In the genomic region with DNA sequence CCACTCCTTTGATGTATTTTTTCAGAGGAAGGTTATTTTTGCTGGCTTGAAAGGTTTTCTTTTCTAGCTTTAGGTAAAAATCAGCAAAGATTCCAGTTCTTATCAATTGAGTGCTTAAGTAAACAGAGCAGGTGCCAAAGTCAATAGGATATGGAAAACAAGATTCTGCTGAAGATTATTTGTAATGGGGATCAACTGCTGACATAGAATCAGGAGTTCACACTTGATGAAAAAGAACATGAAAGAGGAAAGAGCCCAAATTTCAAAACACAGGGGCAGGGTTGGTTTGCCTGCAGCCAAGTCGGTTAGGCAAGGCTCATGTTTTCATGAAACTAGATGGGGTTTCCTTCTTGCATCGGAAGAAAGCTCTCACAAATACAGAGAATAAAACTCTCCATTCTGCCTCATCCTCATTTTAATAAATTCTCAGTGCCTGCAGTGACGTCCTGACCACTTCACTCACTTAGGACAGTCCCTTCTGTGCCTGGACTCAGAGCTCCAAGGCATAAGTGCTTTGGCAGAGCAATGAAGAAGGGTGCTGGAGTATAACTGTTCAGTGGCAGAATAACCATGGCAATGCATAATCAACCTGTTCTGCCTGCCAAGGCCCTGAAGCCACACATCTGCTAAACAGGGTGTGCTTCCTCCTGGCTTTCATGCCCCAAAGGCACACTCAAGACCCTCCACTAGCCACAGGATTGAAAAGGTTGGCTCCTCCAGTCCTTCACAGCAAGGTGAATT, we compare ENCODE assay signal across 18 cellular contexts.
DNase-seq lines count a peak whose midpoint lies in the region; ATAC-seq and TF ChIP-seq lines count a peak whose summit lies in the region.
"Had no signal": no experiment of that assay in that cellular context is flagged by ENCODE, and none has a peak within 500 bp of the region (broad histone marks: within the 10 kb centered on the region; RNA-seq: fewer than 3 reads in every experiment).

No MANE protein-coding gene starts in this region.

- WGBS in spleen, 5 donors, result 46 to 77% (median 63%) methylated on average over 3 of the region's 3 CpGs

- no peak for TF ChIP-seq POLR2A in spleen (IDR thresholded peaks at IDR 0.05)

- H3K36me3 ChIP-seq in spleen, result no peaks in the 10 kb centered on the region

- no peak for TF ChIP-seq CTCF in spleen (IDR thresholded peaks at IDR 0.05 in 8 of 11, conservative IDR thresholded peaks at IDR 0.05 in 3 of 11)

- peaks cover 0 to 79% (median 21%) of the 10 kb centered on the region in 6 donors for H3K4me1 ChIP-seq in spleen

- intact Hi-C loops in spleen (cut with DNase I; ENCODE audit: low total_unique reads), result no loop called here

- DNase-seq in DMS53 (lab: John Stamatoyannopoulos, UW), result peak; percentile 15
- no peak for DNase-seq in DMS53 treated with DMSO at 0.1 percent for 48 hours (lab: John Stamatoyannopoulos, UW; ENCODE audit: unreplicated experiment)
- DNase-seq in NCI-H2029 treated with DMSO at 0.1 percent for 48 hours (lab: John Stamatoyannopoulos, UW), result peak; percentile 43
- DNase-seq in left lobe of liver (ENCODE audit: low spot score), result no peak
- no peak for DNase-seq in spleen
- no peak for DNase-seq in Kasumi-1 (lab: John Stamatoyannopoulos, UW)
- DNase-seq: 8988T; activated CD4-positive, alpha-beta memory T cell treated with anti-CD3 and anti-CD28 coated beads for 36 hours; activated naive CD8-positive, alpha-beta T cell treated with anti-CD3 and anti-CD28 coated beads, Interleukin-2, amount 50 U/mL, for 24 hours; activated T-cell treated with anti-CD3 and anti-CD28 coated beads, Interleukin-2, amount 50 U/mL, for 48 hours; CD8-positive, alpha-beta T cell; effector memory CD4-positive, alpha-beta T cell; HCEC 1CT; NCI-H510A; psoas muscle; stimulated activated CD4-positive, alpha-beta T cell treated with anti-CD3 and anti-CD28 coated beads, Interleukin-15, amount 100 ng/mL, for 24 hours had no signal

- H3K27ac ChIP-seq in spleen, result peak overlapping the region in 5 of 8 donors; percentile 15 to 64 (median 48)
- H3K27ac ChIP-seq: psoas muscle had no signal

- peak; percentile 64 for ATAC-seq in left lobe of liver
- no peak for ATAC-seq in HG03521 (IDR thresholded peaks at IDR 0.05; ENCODE audit: unreplicated experiment)
- no peak for ATAC-seq in GM18511 (IDR thresholded peaks at IDR 0.05; ENCODE audit: unreplicated experiment)
- ATAC-seq: activated naive CD8-positive, alpha-beta T cell treated with anti-CD3 and anti-CD28 coated beads, Interleukin-2, amount 50 U/mL, for 24 hours; CD8-positive, alpha-beta T cell; psoas muscle had no signal

- H3K9me3 ChIP-seq in spleen, result no peaks in the 10 kb centered on the region
- H3K9me3 ChIP-seq: psoas muscle had no signal

- no peaks in the 10 kb centered on the region for H3K27me3 ChIP-seq in spleen (replicated peaks in 1 of 7)

- no peak overlapping the region for H3K4me3 ChIP-seq in spleen
- H3K4me3 ChIP-seq: psoas muscle had no signal

Comparison
In these comparisons a context has a peak if more than half of its experiments do, and no peak if none do; other contexts are left out.
1. DNase-seq: peak in DMS53 (single experiment) and NCI-H2029 treated with DMSO at 0.1 percent for 48 hours (single experiment); none in DMS53 treated with DMSO at 0.1 percent for 48 hours (single experiment), left lobe of liver (single experiment), spleen (single experiment) and Kasumi-1 (0 of 2).